Comparison of ENCODE assay signal across 16 cellular contexts in genomic region chr6:110939429-110939828, GRCh38.
"Had no signal": no experiment of that assay in that cellular context is flagged by ENCODE, and none has a peak within 500 bp of the region (broad histone marks: within the 10 kb centered on the region; RNA-seq: fewer than 3 reads in every experiment).

No MANE protein-coding gene starts in this region.

- H3K4me1 ChIP-seq: ascending aorta, gastrocnemius medialis, parathyroid adenoma, tibial nerve, vagina had no signal

- H3K36me3 Mint-ChIP-seq: naive B cell; stimulated activated memory B cell treated with anti-CD40 and anti-IgM and Interleukin-4, amounts not matched to agents 10 μg/mL and 1 μg/mL and 100 μg/mL, for 72 hours had no signal

- H3K9ac ChIP-seq: parathyroid adenoma had no signal

- H3K9me3 ChIP-seq: ascending aorta, gastrocnemius medialis, heart right ventricle, neutrophil, tibial nerve, vagina had no signal

- H3K79me2 ChIP-seq: parathyroid adenoma had no signal

- ATAC-seq: activated T-cell treated with anti-CD3 and anti-CD28 coated beads, Interleukin-2, amount 50 U/mL, for 4 hours; gastrocnemius medialis; heart right ventricle; stimulated activated memory B cell treated with anti-CD40 and anti-IgM and Interleukin-4, amounts not matched to agents 10 μg/mL and 1 μg/mL and 100 μg/mL, for 72 hours had no signal

- FAIRE-seq: bronchial epithelial cell had no signal

- DNase-seq: activated CD4-positive, CD25-positive, alpha-beta regulatory T cell treated with anti-CD3 and anti-CD28 coated beads, Interleukin-2, amount 50 U/mL, for 72 hours; activated T-cell treated with anti-CD3 and anti-CD28 coated beads, Interleukin-2, amount 50 U/mL, for 4 hours; gastrocnemius medialis; heart right ventricle; islet precursor cell; naive B cell; stimulated activated CD4-positive, alpha-beta T cell treated with anti-CD3 and anti-CD28 coated beads, Interleukin-12 subunit alpha, Interleukin-12 subunit beta, amount 100 ng/mL, for 4 hours; stimulated activated CD4-positive, alpha-beta T cell treated with anti-CD3 and anti-CD28 coated beads, Interleukin-2, amount 100 ng/mL, for 24 hours; substantia nigra had no signal

- H3K9me3 Mint-ChIP-seq: activated T-cell treated with anti-CD3 and anti-CD28 coated beads, Interleukin-2, amount 50 U/mL, for 4 hours; stimulated activated memory B cell treated with anti-CD40 and anti-IgM and Interleukin-4, amounts not matched to agents 10 μg/mL and 1 μg/mL and 100 μg/mL, for 72 hours had no signal

- H3K4me3 ChIP-seq: ascending aorta, gastrocnemius medialis, heart right ventricle, tibial nerve, vagina had no signal

- H2AFZ ChIP-seq: parathyroid adenoma had no signal

- H3K27me3 ChIP-seq: ascending aorta, gastrocnemius medialis, heart right ventricle, neutrophil, tibial nerve, vagina had no signal

- H3K27ac Mint-ChIP-seq: naive B cell; stimulated activated memory B cell treated with anti-CD40 and anti-IgM and Interleukin-4, amounts not matched to agents 10 μg/mL and 1 μg/mL and 100 μg/mL, for 72 hours had no signal

- H3K36me3 ChIP-seq: ascending aorta, gastrocnemius medialis, heart right ventricle, neutrophil, tibial nerve, vagina had no signal

- H3K27ac ChIP-seq: ascending aorta, gastrocnemius medialis, heart right ventricle, neutrophil, parathyroid adenoma, tibial nerve, vagina had no signal

- H3K27me3 Mint-ChIP-seq: stimulated activated memory B cell treated with anti-CD40 and anti-IgM and Interleukin-4, amounts not matched to agents 10 μg/mL and 1 μg/mL and 100 μg/mL, for 72 hours had no signal

- H3K4me3 Mint-ChIP-seq: activated T-cell treated with anti-CD3 and anti-CD28 coated beads, Interleukin-2, amount 50 U/mL, for 4 hours; stimulated activated memory B cell treated with anti-CD40 and anti-IgM and Interleukin-4, amounts not matched to agents 10 μg/mL and 1 μg/mL and 100 μg/mL, for 72 hours had no signal
